ENCODE assay signal across 11 cellular contexts in genomic region chr22:31148516-31148915, GRCh38. TPM values are rescaled to one million over a fixed set of nuclear protein-coding genes. Genes with fewer than 3 reads are reported as not detected.
DNase-seq lines count a peak whose midpoint lies in the region; ATAC-seq, FAIRE-seq and TF ChIP-seq lines count a peak whose summit lies in the region.
"Had no signal": no experiment of that assay in that cellular context is flagged by ENCODE, and none has a peak within 500 bp of the region (broad histone marks: within the 10 kb centered on the region; RNA-seq: fewer than 3 reads in every experiment).

No MANE protein-coding gene starts in this region.

- H3K36me3 Mint-ChIP-seq in natural killer cell: no peaks in the 10 kb centered on the region

- no peaks in the 10 kb centered on the region for H3K9me3 ChIP-seq in MG63
- H3K9me3 ChIP-seq in endothelial cell of umbilical vein (replicated peaks; ENCODE audit: control insufficient read depth, insufficient read depth, low read length): no peaks in the 10 kb centered on the region
- peaks cover 7% of the 10 kb centered on the region for H3K9me3 ChIP-seq in mesenchymal stem cell (ENCODE audit: control insufficient read depth, low read length)
- H3K9me3 ChIP-seq: HAP-1 had no signal

- H3K4me3 Mint-ChIP-seq in natural killer cell: no peak overlapping the region
- H3K4me3 Mint-ChIP-seq: WTC11 had no signal

- H3K4me3 ChIP-seq in MG63 (no peak overlapping the region), endothelial cell of umbilical vein (replicated peaks in 1 of 3; ENCODE audit: insufficient read depth in 1 of 3, low read depth in 1 of 3, low read length in 3 of 3) (no peak overlapping the region), mesenchymal stem cell (ENCODE audit: insufficient read depth in 1 of 2, low read depth in 1 of 2, low read length in 2 of 2) (no peak overlapping the region)
- H3K4me3 ChIP-seq: HAP-1 had no signal

- H3K79me1 ChIP-seq in mesenchymal stem cell (replicated peaks; ENCODE audit: low read length, poor library complexity, severe bottlenecking): no peaks in the 10 kb centered on the region

- no peaks in the 10 kb centered on the region for H3K79me2 ChIP-seq in endothelial cell of umbilical vein (ENCODE audit: control insufficient read depth, insufficient read depth, low read length)

- no peak overlapping the region for H2AK5ac ChIP-seq in mesenchymal stem cell (ENCODE audit: low read length, severe bottlenecking)

- no peaks in the 10 kb centered on the region for H4K20me1 ChIP-seq in endothelial cell of umbilical vein (replicated peaks; ENCODE audit: control insufficient read depth, extremely low read depth, insufficient read depth, low read length)

- no peak overlapping the region for H2BK15ac ChIP-seq in mesenchymal stem cell (ENCODE audit: low read depth, poor library complexity, severe bottlenecking)

- ATAC-seq in natural killer cell: no peak
- no peak for ATAC-seq in HG02852 (IDR thresholded peaks at IDR 0.05; ENCODE audit: unreplicated experiment)

- no peak overlapping the region for H3K4ac ChIP-seq in mesenchymal stem cell (ENCODE audit: low read depth in 1 of 2, low read length in 2 of 2)

- no peak for TF ChIP-seq POLR2A in endothelial cell of umbilical vein (IDR thresholded peaks at IDR 0.05; ENCODE audit: low read depth, low read length)

- no peak overlapping the region for H3K14ac ChIP-seq in mesenchymal stem cell (ENCODE audit: low read length in 2 of 2)

- WGBS in mesenchymal stem cell: 88% methylated on average over 1 of the region's 1 CpG

- no peaks in the 10 kb centered on the region for H3K4me1 Mint-ChIP-seq in natural killer cell
- H3K4me1 Mint-ChIP-seq: WTC11 had no signal

- H3K4me1 ChIP-seq in endothelial cell of umbilical vein (ENCODE audit: control insufficient read depth, extremely low read depth, insufficient read depth, low read length) (peaks cover 8% of the 10 kb centered on the region), mesenchymal stem cell (ENCODE audit: control insufficient read depth, insufficient read depth, low read depth, low read length) (no peaks in the 10 kb centered on the region)
- H3K4me1 ChIP-seq: HAP-1 had no signal

- no peak for FAIRE-seq in endothelial cell of umbilical vein (lab: Jason Lieb, UNC)

- POLR2A ChIA-PET in endothelial cell of umbilical vein (lab: Charles Lee): interaction anchor here (1.3 kb wide), 1 partner anchor 8 kb away, joined by 5 read pairs; the partner anchor contains the start of gene PLA2G3

- no peak overlapping the region for H4K8ac ChIP-seq in mesenchymal stem cell (ENCODE audit: low read length)

- H4K91ac ChIP-seq in mesenchymal stem cell (ENCODE audit: low read length): no peak overlapping the region

- no peaks in the 10 kb centered on the region for H3K9me1 ChIP-seq in endothelial cell of umbilical vein (replicated peaks; ENCODE audit: control insufficient read depth, extremely low read depth, insufficient read depth, low read length)

- H2BK120ac ChIP-seq in mesenchymal stem cell (ENCODE audit: low read depth, low read length): no peak overlapping the region

- H3K27ac ChIP-seq in endothelial cell of umbilical vein (ENCODE audit: insufficient read depth, low read depth, low read length): peak overlapping the region; percentile 62
- no peak overlapping the region for H3K27ac ChIP-seq in mesenchymal stem cell (ENCODE audit: low read length, poor library complexity, severe bottlenecking)
- peak overlapping the region; percentile 61 for H3K27ac ChIP-seq in temporal lobe (ENCODE audit: low read depth, low read length)
- H3K27ac ChIP-seq: brain microvascular endothelial cell had no signal

- dilution Hi-C loops in endothelial cell of umbilical vein (cut with MboI; ENCODE audit: extremely low pct_ligation_motif_present, low sequenced_read_pairs): no loop called here

- H2BK12ac ChIP-seq in mesenchymal stem cell (ENCODE audit: low read length in 2 of 2): peak overlapping the region in 1 of 2 experiments; percentile 6

- TF ChIP-seq CTCF in endothelial cell of umbilical vein (IDR thresholded peaks at IDR 0.05; ENCODE audit: extremely low read depth in 1 of 2, insufficient read depth in 1 of 2, low read depth in 1 of 2, low read length in 2 of 2) (no peak), natural killer cell (IDR thresholded peaks at IDR 0.05) (no peak)

- H3K27ac Mint-ChIP-seq in natural killer cell: no peak overlapping the region
- H3K27ac Mint-ChIP-seq: WTC11 had no signal

- peak overlapping the region; percentile 57 for H3K4me2 ChIP-seq in endothelial cell of umbilical vein (ENCODE audit: insufficient read depth, low read length)
- H3K4me2 ChIP-seq in mesenchymal stem cell (ENCODE audit: low read length, poor library complexity, severe bottlenecking): no peak overlapping the region

- H2BK5ac ChIP-seq in mesenchymal stem cell (ENCODE audit: low read depth, low read length, poor library complexity, severe bottlenecking): no peak overlapping the region

- H3K36me3 ChIP-seq in MG63: no peaks in the 10 kb centered on the region
- H3K36me3 ChIP-seq in endothelial cell of umbilical vein (ENCODE audit: control insufficient read depth in 2 of 2, extremely low read depth in 1 of 2, insufficient read depth in 2 of 2, low read length in 2 of 2): no peaks in the 10 kb centered on the region
- H3K36me3 ChIP-seq in mesenchymal stem cell (ENCODE audit: control insufficient read depth in 1 of 2, insufficient read depth in 2 of 2, low read depth in 1 of 2, low read length in 2 of 2): no peaks in the 10 kb centered on the region
- H3K36me3 ChIP-seq: brain microvascular endothelial cell, HAP-1 had no signal

- H3K9ac ChIP-seq in endothelial cell of umbilical vein (replicated peaks; ENCODE audit: extremely low read depth, insufficient read depth, low read length) (peak overlapping the region; percentile 40), mesenchymal stem cell (ENCODE audit: low read length) (peak overlapping the region; percentile 62)

- H3K9me3 Mint-ChIP-seq in natural killer cell: no peaks in the 10 kb centered on the region

- H3K27me3 ChIP-seq in MG63: no peaks in the 10 kb centered on the region
- H3K27me3 ChIP-seq in endothelial cell of umbilical vein (ENCODE audit: control insufficient read depth in 2 of 2, insufficient read depth in 2 of 2, low read length in 2 of 2): no peaks in the 10 kb centered on the region
- no peaks in the 10 kb centered on the region for H3K27me3 ChIP-seq in mesenchymal stem cell (ENCODE audit: control insufficient read depth in 1 of 2, insufficient read depth in 1 of 2, low read length in 2 of 2)
- H3K27me3 ChIP-seq: brain microvascular endothelial cell had no signal

- intact Hi-C loops in endothelial cell of umbilical vein (cut with micrococcal nuclease): loop anchor here (2.0 to 5.0 kb wide), 2 partner anchors 181 to 228 kb away; partner anchors contain the start of genes MORC2 and TUG1
- intact Hi-C loops in natural killer cell (cut with micrococcal nuclease): no loop called here

- CTCF ChIA-PET in endothelial cell of umbilical vein (lab: Charles Lee): interaction anchor here (0.6 to 17.9 kb wide), 30 partner anchors 8 to 514 kb away, joined by 3 to 231 read pairs (median 6); partner anchors contain the start of genes MORC2, PLA2G3, RNF185 and SELENOM

- BruUV-seq in endothelial cell of umbilical vein (replicated peaks; lab: Mats Ljungman, UMichigan): TSS peak; percentile 17

- peaks cover 5 to 14% of the 10 kb centered on the region in 2 donors for H3K27me3 Mint-ChIP-seq in natural killer cell (ENCODE audit: low read depth in 2 of 2)

- DNase-seq in MG63 (peak; percentile 78), endothelial cell of umbilical vein (ENCODE audit: low read depth, low spot score) (peak; percentile 81), mesenchymal stem cell (no peak), natural killer cell (no peak), SKM-1 (lab: John Stamatoyannopoulos, UW; ENCODE audit: unreplicated experiment) (no peak), globus pallidus (ENCODE audit: low spot score) (no peak)

- H3K18ac ChIP-seq in mesenchymal stem cell (ENCODE audit: low read depth in 1 of 2, low read length in 2 of 2): peak overlapping the region in 1 of 2 experiments; percentile 51

- H2AFZ ChIP-seq in endothelial cell of umbilical vein (ENCODE audit: low read depth, low read length) (peak overlapping the region; percentile 73), mesenchymal stem cell (ENCODE audit: low read depth, low read length) (peak overlapping the region; percentile 2)

- no peak overlapping the region for H3K23ac ChIP-seq in mesenchymal stem cell (ENCODE audit: low read length in 2 of 2)

RNA-seq across cellular contexts. Expression of gene PLA2G3, which starts 8.2 kb away (rescaled TPM):
- not detected in 2 replicates for total RNA-seq in MG63 (2014; rRNA removed; shearing (Covaris generic); ENCODE audit: low replicate concordance)
- 0.75 and 1.0 TPM in 2 replicates for total RNA-seq in endothelial cell of umbilical vein
- 0.84 and 0.91 TPM in 2 replicates for polyA plus RNA-seq in endothelial cell of umbilical vein
- polyA plus RNA-seq in endothelial cell of umbilical vein (2011; cell fraction: cytosol; rRNA removed): 0.50 and 0.55 TPM in 2 replicates
- polyA plus RNA-seq in endothelial cell of umbilical vein (2011; cell fraction: nucleus; rRNA removed): 0.43 and 0.49 TPM in 2 replicates
- 0.16 and 0.25 TPM in 2 replicates for polyA plus RNA-seq in endothelial cell of umbilical vein (2012)
- 0.41 and 0.76 TPM in 2 replicates for polyA minus RNA-seq in endothelial cell of umbilical vein
- not detected for polyA minus RNA-seq in endothelial cell of umbilical vein (2011; cell fraction: cytosol; rRNA and poly(A)+ RNA removed)
- 0.14 and 0.29 TPM in 2 replicates for polyA minus RNA-seq in endothelial cell of umbilical vein (2011; cell fraction: nucleus; rRNA and poly(A)+ RNA removed)
- 1.2 TPM for polyA plus RNA-seq in mesenchymal stem cell (2013, experiment 1 of 2)
- 1.2 TPM for polyA plus RNA-seq in mesenchymal stem cell (2013, experiment 2 of 2)
- under 0.01 TPM for total RNA-seq in temporal lobe
- not detected for total RNA-seq in natural killer cell

RNA-seq across cellular contexts. Expression of gene RNF185, which starts 11.5 kb away (rescaled TPM):
- total RNA-seq in MG63 (2014; rRNA removed; shearing (Covaris generic); ENCODE audit: low replicate concordance): 39.1 and 46.0 TPM in 2 replicates
- 28.5 and 29.7 TPM in 2 replicates for total RNA-seq in endothelial cell of umbilical vein
- 30.5 and 35.4 TPM in 2 replicates for polyA plus RNA-seq in endothelial cell of umbilical vein
- polyA plus RNA-seq in endothelial cell of umbilical vein (2011; cell fraction: cytosol; rRNA removed): 25.3 and 30.1 TPM in 2 replicates
- 33.8 and 35.9 TPM in 2 replicates for polyA plus RNA-seq in endothelial cell of umbilical vein (2011; cell fraction: nucleus; rRNA removed)
- polyA plus RNA-seq in endothelial cell of umbilical vein (2012): 20.5 and 24.0 TPM in 2 replicates
- polyA minus RNA-seq in endothelial cell of umbilical vein: 47.5 and 49.4 TPM in 2 replicates
- polyA minus RNA-seq in endothelial cell of umbilical vein (2011; cell fraction: cytosol; rRNA and poly(A)+ RNA removed): 5.9 TPM
- polyA minus RNA-seq in endothelial cell of umbilical vein (2011; cell fraction: nucleus; rRNA and poly(A)+ RNA removed): 13.4 and 16.1 TPM in 2 replicates
- polyA plus RNA-seq in mesenchymal stem cell (2013, experiment 1 of 2): 34.9 TPM
- polyA plus RNA-seq in mesenchymal stem cell (2013, experiment 2 of 2): 35.2 TPM
- 28.0 TPM for total RNA-seq in temporal lobe
- 10 to 100 TPM; 12.4 to 15.0 (median 13.2) TPM for total RNA-seq in natural killer cell

RNA-seq across cellular contexts. Expression of gene INPP5J, which starts 25.8 kb away (rescaled TPM):
- not detected in 2 replicates for total RNA-seq in MG63 (2014; rRNA removed; shearing (Covaris generic); ENCODE audit: low replicate concordance)
- 0.49 and 0.65 TPM in 2 replicates for total RNA-seq in endothelial cell of umbilical vein
- polyA plus RNA-seq in endothelial cell of umbilical vein: 0.43 and 0.59 TPM in 2 replicates
- polyA plus RNA-seq in endothelial cell of umbilical vein (2011; cell fraction: cytosol; rRNA removed): 0.25 and 0.45 TPM in 2 replicates
- polyA plus RNA-seq in endothelial cell of umbilical vein (2011; cell fraction: nucleus; rRNA removed): 2.2 and 2.4 TPM in 2 replicates
- 0.32 and 0.44 TPM in 2 replicates for polyA plus RNA-seq in endothelial cell of umbilical vein (2012)
- polyA minus RNA-seq in endothelial cell of umbilical vein: 0.39 and 1.0 TPM in 2 replicates
- 5.3 TPM for polyA minus RNA-seq in endothelial cell of umbilical vein (2011; cell fraction: cytosol; rRNA and poly(A)+ RNA removed)
- 0.53 and 0.58 TPM in 2 replicates for polyA minus RNA-seq in endothelial cell of umbilical vein (2011; cell fraction: nucleus; rRNA and poly(A)+ RNA removed)
- 2.2 TPM for polyA plus RNA-seq in mesenchymal stem cell (2013, experiment 1 of 2)
- polyA plus RNA-seq in mesenchymal stem cell (2013, experiment 2 of 2): 2.2 TPM
- total RNA-seq in temporal lobe: 2.5 TPM
- not detected for total RNA-seq in natural killer cell

RNA-seq across cellular contexts. Expression of gene SELENOM, which starts 41.1 kb away (rescaled TPM):
- total RNA-seq in MG63 (2014; rRNA removed; shearing (Covaris generic); ENCODE audit: low replicate concordance): 72.5 and 98.8 TPM in 2 replicates
- total RNA-seq in endothelial cell of umbilical vein: 29.6 TPM in 2 replicates
- 87.1 and 132 TPM in 2 replicates for polyA plus RNA-seq in endothelial cell of umbilical vein
- polyA plus RNA-seq in endothelial cell of umbilical vein (2011; cell fraction: cytosol; rRNA removed): 35.4 and 66.1 TPM in 2 replicates
- 27.3 and 31.4 TPM in 2 replicates for polyA plus RNA-seq in endothelial cell of umbilical vein (2011; cell fraction: nucleus; rRNA removed)
- 26.4 and 50.3 TPM in 2 replicates for polyA plus RNA-seq in endothelial cell of umbilical vein (2012)
- polyA minus RNA-seq in endothelial cell of umbilical vein: 12.0 and 16.9 TPM in 2 replicates
- polyA minus RNA-seq in endothelial cell of umbilical vein (2011; cell fraction: cytosol; rRNA and poly(A)+ RNA removed): 1.4 TPM
- polyA minus RNA-seq in endothelial cell of umbilical vein (2011; cell fraction: nucleus; rRNA and poly(A)+ RNA removed): 9.3 and 15.6 TPM in 2 replicates
- polyA plus RNA-seq in mesenchymal stem cell (2013, experiment 1 of 2): 278 TPM
- polyA plus RNA-seq in mesenchymal stem cell (2013, experiment 2 of 2): 285 TPM
- 18.4 TPM for total RNA-seq in temporal lobe
- 10 to 100 TPM in 2 of 3 donors, 1 to 10 TPM in 1; 8.1 to 14.0 (median 10.6) TPM for total RNA-seq in natural killer cell

Comparison
In these comparisons a context has a peak if more than half of its experiments do, and no peak if none do; other contexts are left out.
1. DNase-seq: peak in MG63 (single experiment) and endothelial cell of umbilical vein (single experiment); none in mesenchymal stem cell (single experiment), natural killer cell (single experiment), SKM-1 (single experiment) and globus pallidus (single experiment).